ENCODE assay signal across 1 cellular context in genomic region chr3:40309439-40309924, GRCh38.
TF ChIP-seq lines count a peak whose summit lies in the region.

EIF1B (plus strand) TSS chr3:40309707; CDS start chr3:40309942, 235 bp downstream.

TF ChIP-seq in K562, 482 proteins besides CTCF, POLR2A, EP300 and RAD21 (continued from another document and continues in another):
- TF ChIP-seq MLLT1 (IDR thresholded peaks at IDR 0.05) (peak in 1 of 2 experiments; percentile 73; a peak in 2 of 4 replicates), CTBP1 (IDR thresholded peaks at IDR 0.05; ENCODE audit: borderline replicate concordance) (peak; percentile 69), ELF1 (tag; IDR thresholded peaks at IDR 0.05) (peak; percentile 100), RERE (CRISPR knock-in tag; IDR thresholded peaks at IDR 0.05; ENCODE audit: borderline replicate concordance) (no peak), NFATC3 (IDR thresholded peaks at IDR 0.05) (peak; percentile 74; the same call in 1 of the 2 replicates), EZH2 (IDR thresholded peaks at IDR 0.05; ENCODE audit: borderline replicate concordance, low read depth, low read length) (no peak), HDAC8 (tag; IDR thresholded peaks at IDR 0.05) (peak; percentile 59; the same call in 1 of the 2 replicates), ZNF77 (CRISPR knock-in tag; IDR thresholded peaks at IDR 0.05) (no peak), ZMIZ1 (IDR thresholded peaks at IDR 0.05; ENCODE audit: low read depth in 2 of 2, low read length in 2 of 2) (peak in 1 of 2 experiments; percentile 71; a peak in 2 of 4 replicates), NONO (IDR thresholded peaks at IDR 0.05; ENCODE audit: low read depth in 2 of 2, low read length in 1 of 2) (peak; percentile 38 to 78; a peak in 3 of 4 replicates), FOXK2 (conservative IDR thresholded peaks at IDR 0.05 in 1 of 2, IDR thresholded peaks at IDR 0.05 in 1 of 2; ENCODE audit: low read depth in 2 of 2) (peak in 1 of 2 experiments; percentile 74), MYBL2 (IDR thresholded peaks at IDR 0.05; ENCODE audit: low read depth) (no peak), MYBL2 (CRISPR knock-in tag; IDR thresholded peaks at IDR 0.05; ENCODE audit: borderline replicate concordance) (no peak), TBP (optimal IDR thresholded peaks at IDR 0.05; ENCODE audit: low read depth, low read length) (peak; percentile 93), REST (CRISPR knock-in tag; IDR thresholded peaks at IDR 0.05; ENCODE audit: low read depth) (0 out of 2 replicates have a peak, but pooled peaks have one; percentile 28), SIX5 (IDR thresholded peaks at IDR 0.05; ENCODE audit: borderline replicate concordance in 1 of 2, insufficient read depth in 1 of 2, low read depth in 1 of 2, low read length in 2 of 2) (peak; percentile 90 to 93), RAD51 (IDR thresholded peaks at IDR 0.05; ENCODE audit: borderline replicate concordance, low read depth) (peak; percentile 98), YBX1 (IDR thresholded peaks at IDR 0.05) (no peak), POLR2AphosphoS2 (IDR thresholded peaks at IDR 0.05; ENCODE audit: low read length) (peak; percentile 63; the same call in 1 of the 2 replicates), MEF2D (tag; conservative IDR thresholded peaks at IDR 0.05; ENCODE audit: low read depth) (peak; percentile 43; the same call in 1 of the 2 replicates), RB1 (IDR thresholded peaks at IDR 0.05; ENCODE audit: low read depth) (peak; percentile 97), CEBPB (tag; IDR thresholded peaks at IDR 0.05) (no peak), CREB1 (IDR thresholded peaks at IDR 0.05) (peak; percentile 79), CREB1 (CRISPR knock-in tag; IDR thresholded peaks at IDR 0.05) (peak; percentile 87), PURB (CRISPR knock-in tag; IDR thresholded peaks at IDR 0.05; ENCODE audit: low read depth) (no peak), RNF2 (IDR thresholded peaks at IDR 0.05) (peak; percentile 66; the same call in 1 of the 2 replicates), ESRRA (IDR thresholded peaks at IDR 0.05; ENCODE audit: borderline replicate concordance, low read depth) (peak; percentile 96; the same call in 1 of the 2 replicates), MXD1 (CRISPR knock-in tag; IDR thresholded peaks at IDR 0.05; ENCODE audit: borderline replicate concordance, poor library complexity, severe bottlenecking) (no peak), DNMT1 (IDR thresholded peaks at IDR 0.05) (no peak), TFE3 (CRISPR knock-in tag; IDR thresholded peaks at IDR 0.05) (peak; percentile 97), TCF7 (IDR thresholded peaks at IDR 0.05; ENCODE audit: borderline replicate concordance) (peak; percentile 64; the same call in 1 of the 2 replicates), USF1 (CRISPR knock-in tag; IDR thresholded peaks at IDR 0.05) (peak; percentile 98), ZNF384 (IDR thresholded peaks at IDR 0.05; ENCODE audit: low read depth, low read length) (peak; percentile 61; the same call in 1 of the 2 replicates), TAF15 (IDR thresholded peaks at IDR 0.05; ENCODE audit: low read depth, low read length) (no peak), TCF3 (CRISPR knock-in tag; IDR thresholded peaks at IDR 0.05) (peak; percentile 27; the same call in 1 of the 2 replicates), CREB3 (tag; conservative IDR thresholded peaks at IDR 0.05; ENCODE audit: low read depth) (no peak), BDP1 (IDR thresholded peaks at IDR 0.05; ENCODE audit: insufficient read depth, insufficient read length) (no peak), PRPF4 (IDR thresholded peaks at IDR 0.05; ENCODE audit: insufficient read depth, low read depth, low read length, poor library complexity, severe bottlenecking) (peak; percentile 77), HCFC1 (IDR thresholded peaks at IDR 0.05; ENCODE audit: low read depth, low read length) (peak; percentile 99), HLTF (IDR thresholded peaks at IDR 0.05) (no peak), STAT5A (IDR thresholded peaks at IDR 0.05; ENCODE audit: borderline replicate concordance, low read length) (peak; percentile 50; the same call in 1 of the 2 replicates), MED1 (CRISPR knock-in tag; IDR thresholded peaks at IDR 0.05; ENCODE audit: borderline replicate concordance) (no peak), CHCHD3 (CRISPR knock-in tag; IDR thresholded peaks at IDR 0.05) (peak; percentile 52; the same call in 1 of the 2 replicates), CBFA2T2 (conservative IDR thresholded peaks at IDR 0.05) (peak; percentile 86), ZSCAN32 (CRISPR knock-in tag; IDR thresholded peaks at IDR 0.05) (no peak), KAT8 (IDR thresholded peaks at IDR 0.05; ENCODE audit: low read depth) (peak; percentile 85; the same call in 1 of the 2 replicates), NCOR1 (IDR thresholded peaks at IDR 0.05) (0 out of 2 replicates have a peak, but pooled peaks have one; percentile 35), SP2 (IDR thresholded peaks at IDR 0.05; ENCODE audit: extremely low read depth, low read depth, low read length, poor library complexity, severe bottlenecking) (peak; percentile 16)
